21 cellular contexts compared by ENCODE assay signal in the genomic region with DNA sequence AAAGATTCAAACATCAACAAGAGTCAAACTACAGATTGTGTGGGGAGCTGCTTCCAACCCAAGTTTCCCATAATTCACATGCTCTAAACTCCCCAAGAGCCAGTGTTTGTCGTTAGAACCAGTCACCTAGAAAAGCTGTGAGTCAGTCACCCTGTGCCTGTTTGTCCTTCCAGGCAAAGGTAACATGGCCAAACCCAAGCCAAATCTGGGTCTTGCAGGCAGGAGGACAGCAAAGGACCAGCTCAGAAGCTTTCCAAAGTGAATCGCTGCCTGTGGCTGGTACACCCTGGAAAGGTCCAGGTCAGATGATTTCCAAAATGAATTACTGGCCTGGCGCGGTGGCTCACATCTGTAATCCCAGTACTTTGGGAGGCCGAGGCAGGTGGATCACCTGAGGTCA.
A peak's percentile ranks its signal among the peaks of the same experiment; 100 is the strongest.
DNase-seq lines count a peak whose midpoint lies in the region; TF ChIP-seq lines count a peak whose summit lies in the region.
"Had no signal": no experiment of that assay in that cellular context is flagged by ENCODE, and none has a peak within 500 bp of the region (broad histone marks: within the 10 kb centered on the region; RNA-seq: fewer than 3 reads in every experiment).

No MANE protein-coding gene starts in this region.

- H3K9me2 ChIP-seq in hepatocyte (replicated peaks; ENCODE audit: insufficient read depth) = no peaks in the 10 kb centered on the region

- H3K4me3 Mint-ChIP-seq in osteocyte (ENCODE audit: unreplicated experiment) = no peak overlapping the region
- H3K4me3 Mint-ChIP-seq: B cell; CD14-positive monocyte; CD4-positive, alpha-beta T cell; CD8-positive, alpha-beta memory T cell; GM23338; H9 had no signal

- H3K4me2 ChIP-seq in hepatocyte = no peak overlapping the region
- H3K4me2 ChIP-seq: BLaER1 treated with 17β-estradiol and CSF1 and Interleukin-3, amounts not matched to agents 10 nM and 100 nM; GM23338 had no signal

- H3K4me3 ChIP-seq in hepatocyte = no peak overlapping the region
- H3K4me3 ChIP-seq: BLaER1 treated with 17β-estradiol and CSF1 and Interleukin-3, amounts not matched to agents 10 nM and 100 nM; GM23338 had no signal

- no peak overlapping the region for H2AFZ ChIP-seq in hepatocyte
- H2AFZ ChIP-seq: GM23338 had no signal

- no peaks in the 10 kb centered on the region for H3K27me3 ChIP-seq in hepatocyte
- H3K27me3 ChIP-seq: BLaER1 treated with 17β-estradiol and CSF1 and Interleukin-3, amounts not matched to agents 10 nM and 100 nM had no signal

- no peaks in the 10 kb centered on the region for H3K79me2 ChIP-seq in hepatocyte

- WGBS in hepatocyte (ENCODE audit: low lambda C conversion rate, missing lambda C conversion rate) = 87% methylated on average over 5 of the region's 5 CpGs

- H3K9me3 ChIP-seq in hepatocyte (ENCODE audit: low read depth) = no peaks in the 10 kb centered on the region

- peaks cover 3% of the 10 kb centered on the region for H3K9me3 Mint-ChIP-seq in osteocyte (ENCODE audit: unreplicated experiment)
- H3K9me3 Mint-ChIP-seq: CD4-positive, alpha-beta T cell; CD8-positive, alpha-beta memory T cell had no signal

- 0 out of 2 replicates have a peak overlapping the region, but pooled peaks have one; percentile 48 for H3K27ac ChIP-seq in VCaP
- H3K27ac ChIP-seq in hepatocyte = peak overlapping the region; percentile 72
- H3K27ac ChIP-seq: 22Rv1; BLaER1 treated with 17β-estradiol and CSF1 and Interleukin-3, amounts not matched to agents 10 nM and 100 nM had no signal

- H3K4me1 Mint-ChIP-seq in osteocyte (ENCODE audit: unreplicated experiment) = peaks cover under 1% of the 10 kb centered on the region
- H3K4me1 Mint-ChIP-seq: CD8-positive, alpha-beta memory T cell had no signal

- TF ChIP-seq CTCF in VCaP (conservative IDR thresholded peaks at IDR 0.05) (no peak), hepatocyte (IDR thresholded peaks at IDR 0.05; ENCODE audit: poor library complexity) (no peak), osteocyte (IDR thresholded peaks at IDR 0.05) (no peak)

- H3K36me3 ChIP-seq in hepatocyte (replicated peaks; ENCODE audit: insufficient read depth, low read depth) = no peaks in the 10 kb centered on the region
- H3K36me3 ChIP-seq: BLaER1 treated with 17β-estradiol and CSF1 and Interleukin-3, amounts not matched to agents 10 nM and 100 nM had no signal

- DNase-seq in activated CD8-positive, alpha-beta memory T cell treated with anti-CD3 and anti-CD28 coated beads for 24 hours = peak; percentile 11
- no peak for DNase-seq in activated CD8-positive, alpha-beta memory T cell treated with anti-CD3 and anti-CD28 coated beads, Interleukin-2, amount 50 U/mL, for 48 hours
- DNase-seq in hepatocyte (ENCODE audit: low spot score) (no peak), osteocyte (ENCODE audit: extremely low spot score, unreplicated experiment) (peak; percentile 49), SW480 (ENCODE audit: low spot score) (no peak), COLO668 (lab: John Stamatoyannopoulos, UW; ENCODE audit: unreplicated experiment) (no peak), activated gamma-delta T cell (lab: John Stamatoyannopoulos, UW) (no peak)
- DNase-seq: Calu3; CD4-positive, alpha-beta T cell; CD8-positive, alpha-beta memory T cell; COR-L47; DMS53; DMS79 treated with DMSO at 0.1 percent for 48 hours; GF-D8; H9 had no signal

- H3K27me3 Mint-ChIP-seq in osteocyte (ENCODE audit: unreplicated experiment) = peaks cover 5% of the 10 kb centered on the region

- no peaks in the 10 kb centered on the region for H3K4me1 ChIP-seq in hepatocyte (ENCODE audit: insufficient read depth)

- H4K20me1 ChIP-seq in hepatocyte (ENCODE audit: insufficient read depth, poor library complexity, severe bottlenecking) = no peaks in the 10 kb centered on the region
- H4K20me1 ChIP-seq: BLaER1 treated with 17β-estradiol and CSF1 and Interleukin-3, amounts not matched to agents 10 nM and 100 nM had no signal

- H3K27ac Mint-ChIP-seq in osteocyte (ENCODE audit: unreplicated experiment) = no peak overlapping the region
- H3K27ac Mint-ChIP-seq: B cell; CD14-positive monocyte; CD4-positive, alpha-beta T cell; CD8-positive, alpha-beta memory T cell; GM23338; H9 had no signal

- H3K36me3 Mint-ChIP-seq in osteocyte (ENCODE audit: unreplicated experiment) = no peaks in the 10 kb centered on the region
- H3K36me3 Mint-ChIP-seq: CD8-positive, alpha-beta memory T cell had no signal

Comparison
In these comparisons a context has a peak if more than half of its experiments do, and no peak if none do; other contexts are left out.
1. DNase-seq: peak in activated CD8-positive, alpha-beta memory T cell treated with anti-CD3 and anti-CD28 coated beads for 24 hours (single experiment) and osteocyte (single experiment); none in activated CD8-positive, alpha-beta memory T cell treated with anti-CD3 and anti-CD28 coated beads, Interleukin-2, amount 50 U/mL, for 48 hours (single experiment), hepatocyte (single experiment), SW480 (single experiment), COLO668 (single experiment) and activated gamma-delta T cell (single experiment).